Comparison of ENCODE assay signal across 12 cellular contexts in genomic region chrX:9562851-9563250, GRCh38.
A peak's percentile ranks its signal among the peaks of the same experiment; 100 is the strongest.
DNase-seq lines count a peak whose midpoint lies in the region; ATAC-seq, FAIRE-seq and TF ChIP-seq lines count a peak whose summit lies in the region.
"Had no signal": no experiment of that assay in that cellular context is flagged by ENCODE, and none has a peak within 500 bp of the region (broad histone marks: within the 10 kb centered on the region; RNA-seq: fewer than 3 reads in every experiment).

No MANE protein-coding gene starts in this region.

- H2BK5ac ChIP-seq in mesenchymal stem cell (ENCODE audit: low read depth, low read length, poor library complexity, severe bottlenecking): peak overlapping the region; percentile 44

- WGBS in mesenchymal stem cell: 5% methylated on average over 4 of the region's 8 CpGs

- no peak overlapping the region for H3K4me2 ChIP-seq in mesenchymal stem cell (ENCODE audit: low read length, poor library complexity, severe bottlenecking)

- H3K4me1 ChIP-seq in mesenchymal stem cell (ENCODE audit: control insufficient read depth, insufficient read depth, low read depth, low read length): peaks cover 14% of the 10 kb centered on the region

- peak; percentile 72 for DNase-seq in AG09309 (ENCODE audit: low read depth)
- peak; percentile 89 for DNase-seq in MG63
- DNase-seq in epithelial cell of esophagus (ENCODE audit: low read depth): peak; percentile 45
- DNase-seq in mesenchymal stem cell: peak; percentile 79
- no peak for DNase-seq in frontal cortex (ENCODE audit: low spot score in 2 of 2)
- DNase-seq in DMS 273 (lab: John Stamatoyannopoulos, UW; ENCODE audit: unreplicated experiment): no peak
- DNase-seq: CD4-positive, CD25-positive, alpha-beta regulatory T cell; NCI-H1694 had no signal

- H3K9ac ChIP-seq in mesenchymal stem cell (ENCODE audit: low read length): no peak overlapping the region

- H3K27me3 ChIP-seq in MG63: no peaks in the 10 kb centered on the region
- no peaks in the 10 kb centered on the region for H3K27me3 ChIP-seq in mesenchymal stem cell (ENCODE audit: control insufficient read depth in 1 of 2, insufficient read depth in 1 of 2, low read length in 2 of 2)

- no peak overlapping the region for H2BK15ac ChIP-seq in mesenchymal stem cell (ENCODE audit: low read depth, poor library complexity, severe bottlenecking)

- no peak overlapping the region for H2AFZ ChIP-seq in mesenchymal stem cell (ENCODE audit: low read depth, low read length)

- H3K9me3 ChIP-seq in MG63 (no peaks in the 10 kb centered on the region), mesenchymal stem cell (ENCODE audit: control insufficient read depth, low read length) (no peaks in the 10 kb centered on the region)

- H3K36me3 ChIP-seq in MG63 (no peaks in the 10 kb centered on the region), mesenchymal stem cell (ENCODE audit: control insufficient read depth in 1 of 2, insufficient read depth in 2 of 2, low read depth in 1 of 2, low read length in 2 of 2) (peaks cover 0 to 9% of the 10 kb centered on the region in 2 experiments)

- no peak overlapping the region for H2BK120ac ChIP-seq in mesenchymal stem cell (ENCODE audit: low read depth, low read length)

- no peak overlapping the region for H2AK5ac ChIP-seq in mesenchymal stem cell (ENCODE audit: low read length, severe bottlenecking)

- H3K4me3 ChIP-seq in AG09309 (ENCODE audit: control insufficient read depth, low read depth, low read length) (no peak overlapping the region), MG63 (no peak overlapping the region), epithelial cell of esophagus (ENCODE audit: low read length) (no peak overlapping the region), mesenchymal stem cell (ENCODE audit: insufficient read depth in 1 of 2, low read depth in 1 of 2, low read length in 2 of 2) (no peak overlapping the region)
- H3K4me3 ChIP-seq: GM12878 had no signal

- FAIRE-seq in frontal cortex (lab: Jason Lieb, UNC): no peak
- FAIRE-seq: endothelial cell of umbilical vein, GM12878 had no signal

- no peak overlapping the region for H3K14ac ChIP-seq in mesenchymal stem cell (ENCODE audit: low read length in 2 of 2)

- peak overlapping the region; percentile 94 for H3K27ac ChIP-seq in mesenchymal stem cell (ENCODE audit: low read length, poor library complexity, severe bottlenecking)

- no peak overlapping the region for H3K4ac ChIP-seq in mesenchymal stem cell (ENCODE audit: low read depth in 1 of 2, low read length in 2 of 2)

- TF ChIP-seq CTCF in AG09309 (IDR thresholded peaks at IDR 0.05; ENCODE audit: control insufficient read depth, insufficient read depth, low read depth, low read length, missing control alignments) (no peak), epithelial cell of esophagus (IDR thresholded peaks at IDR 0.05; ENCODE audit: insufficient read depth, low read depth, low read length, missing control alignments) (no peak)

- H2BK12ac ChIP-seq in mesenchymal stem cell (ENCODE audit: low read length in 2 of 2): no peak overlapping the region

- H3K18ac ChIP-seq in mesenchymal stem cell (ENCODE audit: low read depth in 1 of 2, low read length in 2 of 2): no peak overlapping the region

- H4K8ac ChIP-seq in mesenchymal stem cell (ENCODE audit: low read length): no peak overlapping the region

- H3K23ac ChIP-seq in mesenchymal stem cell (ENCODE audit: low read length in 2 of 2): no peak overlapping the region

- no peak overlapping the region for H4K91ac ChIP-seq in mesenchymal stem cell (ENCODE audit: low read length)

- ATAC-seq in GM18517 (IDR thresholded peaks at IDR 0.05; ENCODE audit: unreplicated experiment) (no peak), HG02798 (IDR thresholded peaks at IDR 0.05; ENCODE audit: poor library complexity, unreplicated experiment) (no peak)
- ATAC-seq: GM12878 had no signal

- H3K79me1 ChIP-seq in mesenchymal stem cell (replicated peaks; ENCODE audit: low read length, poor library complexity, severe bottlenecking): no peaks in the 10 kb centered on the region

Comparison
In these comparisons a context has a peak if more than half of its experiments do, and no peak if none do; other contexts are left out.
1. DNase-seq: peak in AG09309 (single experiment), MG63 (single experiment), epithelial cell of esophagus (single experiment) and mesenchymal stem cell (single experiment); none in frontal cortex (0 of 2) and DMS 273 (single experiment).